Comparison of ENCODE assay signal across 2 cellular contexts in the genomic region with DNA sequence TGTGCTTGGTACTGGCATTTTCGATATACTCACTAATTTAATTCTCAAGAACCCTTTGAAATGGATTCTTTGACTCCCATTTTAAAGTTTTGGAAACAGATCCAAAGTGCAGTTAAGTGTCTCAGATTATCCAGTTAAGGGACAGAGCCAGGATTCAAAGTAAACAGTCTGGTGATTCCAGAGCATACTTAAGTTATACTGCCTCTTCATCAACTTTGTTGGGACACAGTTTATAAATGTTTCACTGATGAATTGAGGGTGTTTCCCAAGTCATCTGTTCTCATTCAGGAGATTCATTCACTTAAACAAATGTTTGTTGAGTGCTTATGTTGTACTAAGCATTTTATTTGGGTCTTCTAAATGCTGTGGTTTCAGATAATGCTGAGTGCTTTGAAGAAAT.
TF ChIP-seq lines count a peak whose summit lies in the region.

No MANE protein-coding gene starts in this region.

TF ChIP-seq in IMR-90, 13 proteins besides CTCF, POLR2A, EP300 and RAD21:
- TF ChIP-seq CEBPB (IDR thresholded peaks at IDR 0.05; ENCODE audit: low read depth, low read length) (no peak), MXI1 (IDR thresholded peaks at IDR 0.05; ENCODE audit: borderline replicate concordance, low read depth, low read length) (no peak), MAFK (IDR thresholded peaks at IDR 0.05; ENCODE audit: low read depth, low read length) (no peak), BHLHE40 (IDR thresholded peaks at IDR 0.05; ENCODE audit: low read depth, low read length) (no peak), RCOR1 (IDR thresholded peaks at IDR 0.05; ENCODE audit: insufficient replicate concordance, low read length) (no peak), MAZ (IDR thresholded peaks at IDR 0.05; ENCODE audit: borderline replicate concordance, low read depth, low read length) (no peak)
- TF ChIP-seq, protein P1, sequence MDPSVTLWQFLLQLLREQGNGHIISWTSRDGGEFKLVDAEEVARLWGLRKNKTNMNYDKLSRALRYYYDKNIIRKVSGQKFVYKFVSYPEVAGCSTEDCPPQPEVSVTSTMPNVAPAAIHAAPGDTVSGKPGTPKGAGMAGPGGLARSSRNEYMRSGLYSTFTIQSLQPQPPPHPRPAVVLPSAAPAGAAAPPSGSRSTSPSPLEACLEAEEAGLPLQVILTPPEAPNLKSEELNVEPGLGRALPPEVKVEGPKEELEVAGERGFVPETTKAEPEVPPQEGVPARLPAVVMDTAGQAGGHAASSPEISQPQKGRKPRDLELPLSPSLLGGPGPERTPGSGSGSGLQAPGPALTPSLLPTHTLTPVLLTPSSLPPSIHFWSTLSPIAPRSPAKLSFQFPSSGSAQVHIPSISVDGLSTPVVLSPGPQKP (IDR thresholded peaks at IDR 0.05; ENCODE audit: borderline replicate concordance, low read depth, low read length) = no peak

TF ChIP-seq in SK-N-SH, 30 proteins besides CTCF, POLR2A, EP300 and RAD21:
- TF ChIP-seq NFIC (IDR thresholded peaks at IDR 0.05; ENCODE audit: borderline replicate concordance) = no peak
- TF ChIP-seq GATA2 (CRISPR knock-in tag; IDR thresholded peaks at IDR 0.05) = no peak
- no peak for TF ChIP-seq TEAD4 (IDR thresholded peaks at IDR 0.05; ENCODE audit: borderline replicate concordance, insufficient read depth)
- no peak for TF ChIP-seq MXI1 (IDR thresholded peaks at IDR 0.05; ENCODE audit: low read depth, low read length)
- TF ChIP-seq, protein P2, sequence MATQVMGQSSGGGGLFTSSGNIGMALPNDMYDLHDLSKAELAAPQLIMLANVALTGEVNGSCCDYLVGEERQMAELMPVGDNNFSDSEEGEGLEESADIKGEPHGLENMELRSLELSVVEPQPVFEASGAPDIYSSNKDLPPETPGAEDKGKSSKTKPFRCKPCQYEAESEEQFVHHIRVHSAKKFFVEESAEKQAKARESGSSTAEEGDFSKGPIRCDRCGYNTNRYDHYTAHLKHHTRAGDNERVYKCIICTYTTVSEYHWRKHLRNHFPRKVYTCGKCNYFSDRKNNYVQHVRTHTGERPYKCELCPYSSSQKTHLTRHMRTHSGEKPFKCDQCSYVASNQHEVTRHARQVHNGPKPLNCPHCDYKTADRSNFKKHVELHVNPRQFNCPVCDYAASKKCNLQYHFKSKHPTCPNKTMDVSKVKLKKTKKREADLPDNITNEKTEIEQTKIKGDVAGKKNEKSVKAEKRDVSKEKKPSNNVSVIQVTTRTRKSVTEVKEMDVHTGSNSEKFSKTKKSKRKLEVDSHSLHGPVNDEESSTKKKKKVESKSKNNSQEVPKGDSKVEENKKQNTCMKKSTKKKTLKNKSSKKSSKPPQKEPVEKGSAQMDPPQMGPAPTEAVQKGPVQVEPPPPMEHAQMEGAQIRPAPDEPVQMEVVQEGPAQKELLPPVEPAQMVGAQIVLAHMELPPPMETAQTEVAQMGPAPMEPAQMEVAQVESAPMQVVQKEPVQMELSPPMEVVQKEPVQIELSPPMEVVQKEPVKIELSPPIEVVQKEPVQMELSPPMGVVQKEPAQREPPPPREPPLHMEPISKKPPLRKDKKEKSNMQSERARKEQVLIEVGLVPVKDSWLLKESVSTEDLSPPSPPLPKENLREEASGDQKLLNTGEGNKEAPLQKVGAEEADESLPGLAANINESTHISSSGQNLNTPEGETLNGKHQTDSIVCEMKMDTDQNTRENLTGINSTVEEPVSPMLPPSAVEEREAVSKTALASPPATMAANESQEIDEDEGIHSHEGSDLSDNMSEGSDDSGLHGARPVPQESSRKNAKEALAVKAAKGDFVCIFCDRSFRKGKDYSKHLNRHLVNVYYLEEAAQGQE (IDR thresholded peaks at IDR 0.05; ENCODE audit: low read depth, low read length) = no peak
- TF ChIP-seq, protein P3, sequence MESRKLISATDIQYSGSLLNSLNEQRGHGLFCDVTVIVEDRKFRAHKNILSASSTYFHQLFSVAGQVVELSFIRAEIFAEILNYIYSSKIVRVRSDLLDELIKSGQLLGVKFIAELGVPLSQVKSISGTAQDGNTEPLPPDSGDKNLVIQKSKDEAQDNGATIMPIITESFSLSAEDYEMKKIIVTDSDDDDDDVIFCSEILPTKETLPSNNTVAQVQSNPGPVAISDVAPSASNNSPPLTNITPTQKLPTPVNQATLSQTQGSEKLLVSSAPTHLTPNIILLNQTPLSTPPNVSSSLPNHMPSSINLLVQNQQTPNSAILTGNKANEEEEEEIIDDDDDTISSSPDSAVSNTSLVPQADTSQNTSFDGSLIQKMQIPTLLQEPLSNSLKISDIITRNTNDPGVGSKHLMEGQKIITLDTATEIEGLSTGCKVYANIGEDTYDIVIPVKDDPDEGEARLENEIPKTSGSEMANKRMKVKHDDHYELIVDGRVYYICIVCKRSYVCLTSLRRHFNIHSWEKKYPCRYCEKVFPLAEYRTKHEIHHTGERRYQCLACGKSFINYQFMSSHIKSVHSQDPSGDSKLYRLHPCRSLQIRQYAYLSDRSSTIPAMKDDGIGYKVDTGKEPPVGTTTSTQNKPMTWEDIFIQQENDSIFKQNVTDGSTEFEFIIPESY (IDR thresholded peaks at IDR 0.05; ENCODE audit: borderline replicate concordance, low read depth) = no peak
- no peak for TF ChIP-seq YY1 (IDR thresholded peaks at IDR 0.05; ENCODE audit: low read depth)
- TF ChIP-seq FOXJ3 (CRISPR knock-in tag; IDR thresholded peaks at IDR 0.05) = no peak
- TF ChIP-seq SMC3 (IDR thresholded peaks at IDR 0.05; ENCODE audit: low read depth, low read length) = no peak
- no peak for TF ChIP-seq GABPA (IDR thresholded peaks at IDR 0.05; ENCODE audit: low read depth)
- no peak for TF ChIP-seq TAF1 (IDR thresholded peaks at IDR 0.05; ENCODE audit: borderline replicate concordance, low read depth, low read length)
- TF ChIP-seq NRF1 (IDR thresholded peaks at IDR 0.05; ENCODE audit: low read depth, low read length) = no peak
- TF ChIP-seq, protein P4, sequence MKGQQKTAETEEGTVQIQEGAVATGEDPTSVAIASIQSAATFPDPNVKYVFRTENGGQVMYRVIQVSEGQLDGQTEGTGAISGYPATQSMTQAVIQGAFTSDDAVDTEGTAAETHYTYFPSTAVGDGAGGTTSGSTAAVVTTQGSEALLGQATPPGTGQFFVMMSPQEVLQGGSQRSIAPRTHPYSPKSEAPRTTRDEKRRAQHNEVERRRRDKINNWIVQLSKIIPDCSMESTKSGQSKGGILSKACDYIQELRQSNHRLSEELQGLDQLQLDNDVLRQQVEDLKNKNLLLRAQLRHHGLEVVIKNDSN (IDR thresholded peaks at IDR 0.05; ENCODE audit: borderline replicate concordance, low read depth) = no peak
- TF ChIP-seq, protein P5, sequence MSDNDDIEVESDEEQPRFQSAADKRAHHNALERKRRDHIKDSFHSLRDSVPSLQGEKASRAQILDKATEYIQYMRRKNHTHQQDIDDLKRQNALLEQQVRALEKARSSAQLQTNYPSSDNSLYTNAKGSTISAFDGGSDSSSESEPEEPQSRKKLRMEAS (IDR thresholded peaks at IDR 0.05; ENCODE audit: low read depth) = no peak
- no peak for TF ChIP-seq SIN3A (IDR thresholded peaks at IDR 0.05; ENCODE audit: borderline replicate concordance, low read depth, low read length)
